1 cellular context compared by ENCODE assay signal in the genomic region with DNA sequence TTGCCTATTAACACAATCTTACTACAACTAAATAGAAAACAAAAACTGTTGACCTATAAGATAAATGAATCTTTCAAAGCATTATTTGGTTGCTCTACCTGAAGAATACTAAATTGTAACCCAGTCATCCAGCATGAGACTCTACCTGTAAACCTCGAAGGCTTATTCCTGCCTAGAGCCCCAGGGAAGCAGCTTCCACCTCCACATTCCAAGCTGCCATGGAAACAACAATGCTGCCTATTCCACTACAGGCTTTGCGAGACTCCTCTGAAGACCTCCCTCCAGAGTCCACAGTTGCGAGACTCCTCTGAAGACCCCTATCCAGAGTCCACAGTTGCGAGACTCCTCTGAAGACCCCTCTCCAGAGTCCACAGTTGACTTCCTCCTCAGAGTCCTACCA.
TF ChIP-seq lines count a peak whose summit lies in the region.

No MANE protein-coding gene starts in this region.

TF ChIP-seq in WTC11, 78 proteins besides CTCF, POLR2A, EP300 and RAD21:
- TF ChIP-seq, protein P1, sequence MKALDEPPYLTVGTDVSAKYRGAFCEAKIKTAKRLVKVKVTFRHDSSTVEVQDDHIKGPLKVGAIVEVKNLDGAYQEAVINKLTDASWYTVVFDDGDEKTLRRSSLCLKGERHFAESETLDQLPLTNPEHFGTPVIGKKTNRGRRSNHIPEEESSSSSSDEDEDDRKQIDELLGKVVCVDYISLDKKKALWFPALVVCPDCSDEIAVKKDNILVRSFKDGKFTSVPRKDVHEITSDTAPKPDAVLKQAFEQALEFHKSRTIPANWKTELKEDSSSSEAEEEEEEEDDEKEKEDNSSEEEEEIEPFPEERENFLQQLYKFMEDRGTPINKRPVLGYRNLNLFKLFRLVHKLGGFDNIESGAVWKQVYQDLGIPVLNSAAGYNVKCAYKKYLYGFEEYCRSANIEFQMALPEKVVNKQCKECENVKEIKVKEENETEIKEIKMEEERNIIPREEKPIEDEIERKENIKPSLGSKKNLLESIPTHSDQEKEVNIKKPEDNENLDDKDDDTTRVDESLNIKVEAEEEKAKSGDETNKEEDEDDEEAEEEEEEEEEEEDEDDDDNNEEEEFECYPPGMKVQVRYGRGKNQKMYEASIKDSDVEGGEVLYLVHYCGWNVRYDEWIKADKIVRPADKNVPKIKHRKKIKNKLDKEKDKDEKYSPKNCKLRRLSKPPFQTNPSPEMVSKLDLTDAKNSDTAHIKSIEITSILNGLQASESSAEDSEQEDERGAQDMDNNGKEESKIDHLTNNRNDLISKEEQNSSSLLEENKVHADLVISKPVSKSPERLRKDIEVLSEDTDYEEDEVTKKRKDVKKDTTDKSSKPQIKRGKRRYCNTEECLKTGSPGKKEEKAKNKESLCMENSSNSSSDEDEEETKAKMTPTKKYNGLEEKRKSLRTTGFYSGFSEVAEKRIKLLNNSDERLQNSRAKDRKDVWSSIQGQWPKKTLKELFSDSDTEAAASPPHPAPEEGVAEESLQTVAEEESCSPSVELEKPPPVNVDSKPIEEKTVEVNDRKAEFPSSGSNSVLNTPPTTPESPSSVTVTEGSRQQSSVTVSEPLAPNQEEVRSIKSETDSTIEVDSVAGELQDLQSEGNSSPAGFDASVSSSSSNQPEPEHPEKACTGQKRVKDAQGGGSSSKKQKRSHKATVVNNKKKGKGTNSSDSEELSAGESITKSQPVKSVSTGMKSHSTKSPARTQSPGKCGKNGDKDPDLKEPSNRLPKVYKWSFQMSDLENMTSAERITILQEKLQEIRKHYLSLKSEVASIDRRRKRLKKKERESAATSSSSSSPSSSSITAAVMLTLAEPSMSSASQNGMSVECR (CRISPR knock-in tag; IDR thresholded peaks at IDR 0.05; ENCODE audit: borderline replicate concordance): no peak
- peak; percentile 36; the same call in 1 of the 2 replicates for TF ChIP-seq TEAD1 (CRISPR knock-in tag; IDR thresholded peaks at IDR 0.05)
- peak; percentile 46; the same call in 1 of the 2 replicates for TF ChIP-seq TEAD4 (CRISPR knock-in tag; IDR thresholded peaks at IDR 0.05)
- no peak for TF ChIP-seq GRHL2 (CRISPR knock-in tag; IDR thresholded peaks at IDR 0.05; ENCODE audit: insufficient replicate concordance, severe bottlenecking)
- TF ChIP-seq ZNF423 (CRISPR knock-in tag; IDR thresholded peaks at IDR 0.05): no peak
- TF ChIP-seq, protein P2, sequence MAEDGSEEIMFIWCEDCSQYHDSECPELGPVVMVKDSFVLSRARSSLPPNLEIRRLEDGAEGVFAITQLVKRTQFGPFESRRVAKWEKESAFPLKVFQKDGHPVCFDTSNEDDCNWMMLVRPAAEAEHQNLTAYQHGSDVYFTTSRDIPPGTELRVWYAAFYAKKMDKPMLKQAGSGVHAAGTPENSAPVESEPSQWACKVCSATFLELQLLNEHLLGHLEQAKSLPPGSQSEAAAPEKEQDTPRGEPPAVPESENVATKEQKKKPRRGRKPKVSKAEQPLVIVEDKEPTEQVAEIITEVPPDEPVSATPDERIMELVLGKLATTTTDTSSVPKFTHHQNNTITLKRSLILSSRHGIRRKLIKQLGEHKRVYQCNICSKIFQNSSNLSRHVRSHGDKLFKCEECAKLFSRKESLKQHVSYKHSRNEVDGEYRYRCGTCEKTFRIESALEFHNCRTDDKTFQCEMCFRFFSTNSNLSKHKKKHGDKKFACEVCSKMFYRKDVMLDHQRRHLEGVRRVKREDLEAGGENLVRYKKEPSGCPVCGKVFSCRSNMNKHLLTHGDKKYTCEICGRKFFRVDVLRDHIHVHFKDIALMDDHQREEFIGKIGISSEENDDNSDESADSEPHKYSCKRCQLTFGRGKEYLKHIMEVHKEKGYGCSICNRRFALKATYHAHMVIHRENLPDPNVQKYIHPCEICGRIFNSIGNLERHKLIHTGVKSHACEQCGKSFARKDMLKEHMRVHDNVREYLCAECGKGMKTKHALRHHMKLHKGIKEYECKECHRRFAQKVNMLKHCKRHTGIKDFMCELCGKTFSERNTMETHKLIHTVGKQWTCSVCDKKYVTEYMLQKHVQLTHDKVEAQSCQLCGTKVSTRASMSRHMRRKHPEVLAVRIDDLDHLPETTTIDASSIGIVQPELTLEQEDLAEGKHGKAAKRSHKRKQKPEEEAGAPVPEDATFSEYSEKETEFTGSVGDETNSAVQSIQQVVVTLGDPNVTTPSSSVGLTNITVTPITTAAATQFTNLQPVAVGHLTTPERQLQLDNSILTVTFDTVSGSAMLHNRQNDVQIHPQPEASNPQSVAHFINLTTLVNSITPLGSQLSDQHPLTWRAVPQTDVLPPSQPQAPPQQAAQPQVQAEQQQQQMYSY (CRISPR knock-in tag; IDR thresholded peaks at IDR 0.05): no peak
- no peak for TF ChIP-seq ZNF138 (CRISPR knock-in tag; conservative IDR thresholded peaks at IDR 0.05)
TF ChIP-seq in WTC11: peak in this region for 2.
